Comparison of ENCODE assay signal across 38 cellular contexts in genomic region chrX:99761731-99762130, GRCh38.
"Had no signal": no experiment of that assay in that cellular context is flagged by ENCODE, and none has a peak within 500 bp of the region (broad histone marks: within the 10 kb centered on the region; RNA-seq: fewer than 3 reads in every experiment).

No MANE protein-coding gene starts in this region.

- H3K9me3 Mint-ChIP-seq: activated naive CD4-positive, alpha-beta T cell treated with anti-CD3 and anti-CD28 coated beads for 36 hours; activated naive CD4-positive, alpha-beta T cell treated with anti-CD3 and anti-CD28 coated beads, Interleukin-2, amount 50 U/mL, for 24 hours; activated naive CD8-positive, alpha-beta T cell treated with anti-CD3 and anti-CD28 coated beads for 36 hours; activated T-helper 1 cell treated with anti-CD3 and anti-CD28 coated beads, Interleukin-12 subunit alpha, Interleukin-12 subunit beta, Interleukin-2, Interleukin-4 antibody, amounts not matched to agents 30 ng/mL and 10 ng/mL and 1 ng/mL, durations not matched to agents 14 hours and 24 hours and 36 hours; activated T-helper 17 cell treated with anti-CD3 and anti-CD28 coated beads, Interleukin-2, amount 50 U/mL, for 72 hours had no signal

- H3K36me3 ChIP-seq: adrenal gland, ascending aorta, brain microvascular endothelial cell, breast epithelium, cardiac muscle cell had no signal

- H3K27me3 ChIP-seq: ascending aorta, body of pancreas, brain microvascular endothelial cell, cardiac muscle cell had no signal

- H3K27me3 Mint-ChIP-seq: activated naive CD4-positive, alpha-beta T cell treated with anti-CD3 and anti-CD28 coated beads, Interleukin-2, amount 10 ng/mL, durations not matched to agents 7 days and 5 days; activated naive CD4-positive, alpha-beta T cell treated with anti-CD3 and anti-CD28 coated beads, Interleukin-2, amount 50 U/mL, for 24 hours; activated naive CD8-positive, alpha-beta T cell; activated naive CD8-positive, alpha-beta T cell treated with anti-CD3 and anti-CD28 coated beads, Interleukin-2, amount 10 ng/mL, durations not matched to agents 7 days and 5 days; activated naive CD8-positive, alpha-beta T cell treated with anti-CD3 and anti-CD28 coated beads, Interleukin-2, amount 50 U/mL, for 24 hours; activated T-helper 17 cell treated with anti-CD3 and anti-CD28 coated beads, Interleukin-2, amount 50 U/mL, for 72 hours; brain; central memory CD8-positive, alpha-beta T cell had no signal

- H3K4me1 Mint-ChIP-seq: activated naive CD4-positive, alpha-beta T cell treated with anti-CD3 and anti-CD28 coated beads, Interleukin-2, amount 10 ng/mL, durations not matched to agents 7 days and 5 days; activated naive CD4-positive, alpha-beta T cell treated with anti-CD3 and anti-CD28 coated beads, Interleukin-2, amount 50 U/mL, for 24 hours; activated naive CD8-positive, alpha-beta T cell treated with anti-CD3 and anti-CD28 coated beads for 36 hours; activated naive CD8-positive, alpha-beta T cell treated with anti-CD3 and anti-CD28 coated beads, Interleukin-2, amount 10 ng/mL, durations not matched to agents 7 days and 5 days; activated naive CD8-positive, alpha-beta T cell treated with anti-CD3 and anti-CD28 coated beads, Interleukin-2, amount 50 U/mL, for 24 hours; activated T-helper 17 cell treated with anti-CD3 and anti-CD28 coated beads, Interleukin-2, amount 50 U/mL, for 72 hours; brain; central memory CD8-positive, alpha-beta T cell had no signal

- H3K27ac ChIP-seq: adrenal gland, ascending aorta, body of pancreas, brain microvascular endothelial cell, breast epithelium, cardiac muscle cell had no signal

- H3K9me3 ChIP-seq: adrenal gland, body of pancreas had no signal

- H3K4me3 Mint-ChIP-seq: activated naive CD4-positive, alpha-beta T cell treated with anti-CD3 and anti-CD28 coated beads for 36 hours; activated naive CD4-positive, alpha-beta T cell treated with anti-CD3 and anti-CD28 coated beads, Interleukin-2, amount 10 ng/mL, durations not matched to agents 7 days and 5 days; activated naive CD4-positive, alpha-beta T cell treated with anti-CD3 and anti-CD28 coated beads, Interleukin-2, amount 50 U/mL, for 24 hours; activated naive CD8-positive, alpha-beta T cell; activated naive CD8-positive, alpha-beta T cell treated with anti-CD3 and anti-CD28 coated beads for 36 hours; activated naive CD8-positive, alpha-beta T cell treated with anti-CD3 and anti-CD28 coated beads, Interleukin-2, amount 10 ng/mL, durations not matched to agents 7 days and 5 days; activated naive CD8-positive, alpha-beta T cell treated with anti-CD3 and anti-CD28 coated beads, Interleukin-2, amount 50 U/mL, for 24 hours; activated T-cell treated with anti-CD3 and anti-CD28 coated beads, Interleukin-2, amount 50 U/mL, for 24 hours; activated T-cell treated with anti-CD3 and anti-CD28 coated beads, Interleukin-2, amount 50 U/mL, for 4 hours; activated T-cell treated with anti-CD3 and anti-CD28 coated beads, Interleukin-2, amount 50 U/mL, for 72 hours; activated T-helper 1 cell treated with anti-CD3 and anti-CD28 coated beads, Interleukin-12 subunit alpha, Interleukin-12 subunit beta, Interleukin-2, Interleukin-4 antibody, amounts not matched to agents 30 ng/mL and 10 ng/mL and 1 ng/mL, durations not matched to agents 14 hours and 24 hours and 36 hours; activated T-helper 17 cell treated with anti-CD3 and anti-CD28 coated beads, Interleukin-2, amount 50 U/mL, for 72 hours; brain; central memory CD8-positive, alpha-beta T cell had no signal

- H3K4me3 ChIP-seq: adrenal gland, ascending aorta, body of pancreas, breast epithelium, cardiac muscle cell had no signal

- H3K36me3 Mint-ChIP-seq: activated naive CD4-positive, alpha-beta T cell treated with anti-CD3 and anti-CD28 coated beads, Interleukin-2, amount 10 ng/mL, durations not matched to agents 7 days and 5 days; activated naive CD4-positive, alpha-beta T cell treated with anti-CD3 and anti-CD28 coated beads, Interleukin-2, amount 50 U/mL, for 24 hours; activated naive CD8-positive, alpha-beta T cell; activated naive CD8-positive, alpha-beta T cell treated with anti-CD3 and anti-CD28 coated beads for 36 hours; activated naive CD8-positive, alpha-beta T cell treated with anti-CD3 and anti-CD28 coated beads, Interleukin-2, amount 10 ng/mL, durations not matched to agents 7 days and 5 days; brain had no signal

- H3K27ac Mint-ChIP-seq: activated naive CD4-positive, alpha-beta T cell treated with anti-CD3 and anti-CD28 coated beads for 36 hours; activated naive CD4-positive, alpha-beta T cell treated with anti-CD3 and anti-CD28 coated beads, Interleukin-2, amount 10 ng/mL, durations not matched to agents 7 days and 5 days; activated naive CD4-positive, alpha-beta T cell treated with anti-CD3 and anti-CD28 coated beads, Interleukin-2, amount 50 U/mL, for 24 hours; activated naive CD4-positive, alpha-beta T cell treated with anti-CD3 and anti-CD28 coated beads, Interleukin-2, amount 50 U/mL, for 72 hours; activated naive CD8-positive, alpha-beta T cell; activated naive CD8-positive, alpha-beta T cell treated with anti-CD3 and anti-CD28 coated beads for 36 hours; activated naive CD8-positive, alpha-beta T cell treated with anti-CD3 and anti-CD28 coated beads, Interleukin-2, amount 10 ng/mL, durations not matched to agents 7 days and 5 days; activated naive CD8-positive, alpha-beta T cell treated with anti-CD3 and anti-CD28 coated beads, Interleukin-2, amount 50 U/mL, for 24 hours; activated T-cell treated with anti-CD3 and anti-CD28 coated beads, Interleukin-2, amount 50 U/mL, for 24 hours; activated T-cell treated with anti-CD3 and anti-CD28 coated beads, Interleukin-2, amount 50 U/mL, for 72 hours; activated T-helper 1 cell treated with anti-CD3 and anti-CD28 coated beads, Interleukin-12 subunit alpha, Interleukin-12 subunit beta, Interleukin-2, Interleukin-4 antibody, amounts not matched to agents 30 ng/mL and 10 ng/mL and 1 ng/mL, durations not matched to agents 14 hours and 24 hours and 36 hours; activated T-helper 17 cell treated with anti-CD3 and anti-CD28 coated beads, Interleukin-2, amount 50 U/mL, for 72 hours; activated T-helper 2 cell treated with anti-CD3 and anti-CD28 coated beads, Interferon-gamma antibody, Interleukin-2, Interleukin-4, amounts not matched to agents 10 μg/mL and 5 μg/mL and 100 μg/mL, durations not matched to agents 14 hours and 24 hours and 36 hours; brain had no signal

- H3K4me1 ChIP-seq: adrenal gland, ascending aorta, body of pancreas, breast epithelium had no signal

- DNase-seq: activated effector memory CD4-positive, alpha-beta T cell treated with anti-CD3 and anti-CD28 coated beads, Interleukin-2, amount 50 U/mL, for 16 hours; activated effector memory CD4-positive, alpha-beta T cell treated with Interleukin-2 at 50 U/mL for 16 hours; activated gamma-delta T cell; activated gamma-delta T cell treated with Interleukin-2 at 50 U/mL for 16 hours; activated naive CD4-positive, alpha-beta T cell; activated naive CD4-positive, alpha-beta T cell treated with anti-CD3 and anti-CD28 coated beads for 36 hours; activated naive CD4-positive, alpha-beta T cell treated with anti-CD3 and anti-CD28 coated beads, Interleukin-2, amount 10 ng/mL, durations not matched to agents 7 days and 5 days; activated naive CD4-positive, alpha-beta T cell treated with anti-CD3 and anti-CD28 coated beads, Interleukin-2, amount 50 U/mL, for 16 hours; activated naive CD4-positive, alpha-beta T cell treated with Interleukin-2 at 50 U/mL for 16 hours; activated naive CD8-positive, alpha-beta T cell treated with anti-CD3 and anti-CD28 coated beads for 36 hours; activated naive CD8-positive, alpha-beta T cell treated with anti-CD3 and anti-CD28 coated beads, Interleukin-2, amount 10 ng/mL, durations not matched to agents 7 days and 5 days; activated naive CD8-positive, alpha-beta T cell treated with anti-CD3 and anti-CD28 coated beads, Interleukin-2, amount 50 U/mL, for 24 hours; activated T-cell treated with anti-CD3 and anti-CD28 coated beads, Interleukin-2, amount 50 U/mL, for 1 hour; activated T-cell treated with anti-CD3 and anti-CD28 coated beads, Interleukin-2, amount 50 U/mL, for 24 hours; activated T-cell treated with anti-CD3 and anti-CD28 coated beads, Interleukin-2, amount 50 U/mL, for 4 hours; activated T-cell treated with anti-CD3 and anti-CD28 coated beads, Interleukin-2, amount 50 U/mL, for 48 hours; activated T-cell treated with anti-CD3 and anti-CD28 coated beads, Interleukin-2, amount 50 U/mL, for 72 hours; adrenal gland; amniotic stem cell; amygdala; anterior cingulate cortex; aorta; body of pancreas; brain microvascular endothelial cell; caudate nucleus; central memory CD4-positive, alpha-beta T cell; cerebellar nuclear complex had no signal
